ENCODE assay signal across 8 cellular contexts in genomic region chr17:75515523-75516254, GRCh38. TPM values are rescaled to one million over a fixed set of nuclear protein-coding genes. Genes with fewer than 3 reads are reported as not detected.
DNase-seq lines count a peak whose midpoint lies in the region; ATAC-seq and TF ChIP-seq lines count a peak whose summit lies in the region.

Gene CASKIN2 (minus strand): TSS chr17:75515537. CDS start chr17:75513804, 1,733 bp downstream.

- intact Hi-C loops in Panc1 (cut with micrococcal nuclease; ENCODE audit: unreplicated experiment): no loop called here

- ATAC-seq in GM21717 (IDR thresholded peaks at IDR 0.05; ENCODE audit: unreplicated experiment): peak; percentile 43
- ATAC-seq in Panc1: peak; percentile 84
- ATAC-seq in naive B cell (ENCODE audit: low read depth in 2 of 2): peak; percentile 63 to 66

- H3K9me3 ChIP-seq in Panc1 (ENCODE audit: control insufficient read depth, insufficient read depth, low read depth, low read length): no peaks in the 10 kb centered on the region

- H3K27me3 Mint-ChIP-seq in naive B cell: no peaks in the 10 kb centered on the region

- peak within 1 kb of the TSS; percentile 99 for H2AFZ ChIP-seq in KMS-11 (ENCODE audit: low read depth)

- peak; percentile 96 for DNase-seq in DMS 273 (lab: John Stamatoyannopoulos, UW; ENCODE audit: unreplicated experiment)
- peak; percentile 41 for DNase-seq in Panc1 (ENCODE audit: low read depth, low spot score)
- peak; percentile 30 to 65 for DNase-seq in activated T-helper 1 cell treated with anti-CD3 and anti-CD28 coated beads, Interleukin-2, amount 50 U/mL, for 16 hours (ENCODE audit: low read depth in 1 of 2, low spot score in 1 of 2)
- peak; percentile 85 for DNase-seq in fibroblast of gingiva (ENCODE audit: low read depth)
- peak; percentile 75 for DNase-seq in naive B cell
- peak; percentile 57 to 75 for DNase-seq in stimulated activated CD8-positive, alpha-beta memory T cell treated with anti-CD3 and anti-CD28 coated beads, Interleukin-7, amount 100 ng/mL, for 4 hours (ENCODE audit: low read depth in 2 of 2)

- BruUV-seq in Panc1 (replicated peaks; lab: Mats Ljungman, UMichigan): no TSS peak

- H3K36me3 ChIP-seq in KMS-11 (ENCODE audit: insufficient read depth) (no peaks in the 10 kb centered on the region), Panc1 (ENCODE audit: control insufficient read depth, insufficient read depth, low read length) (peaks cover 12% of the 10 kb centered on the region; the same call in 1 of the 2 replicates)

- H3K79me2 ChIP-seq in KMS-11 (ENCODE audit: insufficient read depth, low read depth): no peaks in the 10 kb centered on the region

- H3K27me3 ChIP-seq in KMS-11 (ENCODE audit: insufficient read depth, low read depth): no peaks in the 10 kb centered on the region
- no peaks in the 10 kb centered on the region for H3K27me3 ChIP-seq in Panc1 (ENCODE audit: control insufficient read depth, insufficient read depth, low read length)

- peak; percentile 93 for TF ChIP-seq CTCF in KMS-11 (conservative IDR thresholded peaks at IDR 0.05; ENCODE audit: low read depth, low read length)
- peak; percentile 100 for TF ChIP-seq CTCF in Panc1 (IDR thresholded peaks at IDR 0.05)

- H3K4me3 Mint-ChIP-seq in naive B cell: peak within 1 kb of the TSS; percentile 77 to 90 (median 85)

- CTCF ChIA-PET in Panc1 (lab: Charles Lee): interaction anchor here (0.7 to 2.0 kb wide), 5 partner anchors 9 to 88 kb away, joined by 3 to 12 read pairs (median 6); partner anchors contain the start of gene LLGL2

- peak within 1 kb of the TSS; percentile 99 for H3K4me2 ChIP-seq in KMS-11

- H3K27ac ChIP-seq in KMS-11: no peak within 1 kb of the TSS
- H3K27ac ChIP-seq in Panc1 (ENCODE audit: low read length): peak within 1 kb of the TSS; percentile 80

- H3K4me3 ChIP-seq in KMS-11 (IDR thresholded peaks at IDR 0.05; ENCODE audit: insufficient read depth, low read depth, low read length) (no peak within 1 kb of the TSS), Panc1 (ENCODE audit: low read depth in 2 of 2, low read length in 2 of 2) (peak within 1 kb of the TSS; percentile 72 to 82)

- H3K9ac ChIP-seq in KMS-11: peak within 1 kb of the TSS; percentile 22; the same call in 1 of the 2 replicates

- peaks cover 20% of the 10 kb centered on the region for H3K4me1 ChIP-seq in KMS-11 (ENCODE audit: low read depth, poor library complexity, severe bottlenecking)
- peaks cover 38% of the 10 kb centered on the region for H3K4me1 ChIP-seq in Panc1 (ENCODE audit: control insufficient read depth, insufficient read depth, low read length)

- H3K9me3 Mint-ChIP-seq in naive B cell: no peaks in the 10 kb centered on the region

- in situ Hi-C loops in Panc1 (cut with HindIII; ENCODE audit: low pct_unique_long_range_greater_than_20kb, low sequenced_read_pairs): no loop called here

- H3K27ac Mint-ChIP-seq in naive B cell: peak within 1 kb of the TSS in 2 of 6 donors; percentile 19 to 79

- POLR2A ChIA-PET in Panc1 (lab: Charles Lee): no interaction called here

- H3K4me1 Mint-ChIP-seq in naive B cell: peaks cover 15 to 21% (median 21%) of the 10 kb centered on the region in 3 donors

- no peaks in the 10 kb centered on the region for H3K36me3 Mint-ChIP-seq in naive B cell

- no peaks in the 10 kb centered on the region for H4K20me1 ChIP-seq in KMS-11 (ENCODE audit: insufficient read depth)

RNA-seq across cellular contexts. Expression of gene CASKIN2, which starts in this region (rescaled TPM):
- total RNA-seq in Panc1 (2021; ENCODE audit: unreplicated experiment): 40.0 TPM
- polyA plus RNA-seq in Panc1 (2012; ENCODE audit: insufficient read length): 20.3 TPM
- polyA plus RNA-seq in naive B cell (ENCODE audit: low read depth in 6 of 6): under 1 TPM in 1 of 6 donors, not detected in 5; 0.29 TPM

Comparison
In these comparisons a context has a peak if more than half of its experiments do, and no peak if none do; other contexts are left out.
1. Peak in DNase-seq and ATAC-seq in naive B cell; RNA of the gene not detected or under 1 TPM.
2. DNase-seq: peak in every context shown above with its lines; median percentile 96 in DMS 273; 85 in fibroblast of gingiva; 75 in naive B cell; 66 in stimulated activated CD8-positive, alpha-beta memory T cell treated with anti-CD3 and anti-CD28 coated beads, Interleukin-7, amount 100 ng/mL, for 4 hours; 48 in activated T-helper 1 cell treated with anti-CD3 and anti-CD28 coated beads, Interleukin-2, amount 50 U/mL, for 16 hours; 41 in Panc1.